24 cellular contexts compared by ENCODE assay signal in the genomic region with DNA sequence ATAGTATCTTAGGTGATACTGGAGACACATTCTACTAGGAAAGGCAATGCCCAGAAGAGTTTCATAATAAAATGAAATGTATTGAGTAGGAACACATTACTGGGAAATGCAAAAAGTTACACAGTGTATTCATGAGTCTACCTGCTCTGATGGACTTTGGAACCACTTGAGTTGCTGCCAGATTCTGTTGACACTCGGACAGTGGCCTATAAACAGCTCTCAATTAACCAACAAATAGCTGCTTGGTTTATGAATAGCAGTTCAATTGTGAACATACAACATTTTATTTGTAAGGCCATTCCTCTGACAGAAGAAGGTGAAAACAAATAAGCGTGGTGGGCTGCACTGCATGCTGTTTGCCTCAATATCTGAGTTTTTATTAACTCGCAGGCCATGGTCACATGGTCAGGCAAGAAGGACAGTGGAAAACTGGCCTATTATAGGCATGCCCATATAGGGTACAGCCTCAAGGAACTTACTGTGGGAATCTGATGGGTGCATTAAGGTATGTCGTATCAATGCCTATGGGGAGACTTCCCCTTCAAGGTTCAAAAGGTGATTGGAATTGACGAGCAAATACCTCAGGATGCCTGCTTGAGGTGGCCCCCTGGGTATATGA.
DNase-seq lines count a peak whose midpoint lies in the region; ATAC-seq and TF ChIP-seq lines count a peak whose summit lies in the region.
"Had no signal": no experiment of that assay in that cellular context is flagged by ENCODE, and none has a peak within 500 bp of the region (broad histone marks: within the 10 kb centered on the region; RNA-seq: fewer than 3 reads in every experiment).

No MANE protein-coding gene starts in this region.

- peak overlapping the region in 1 of 4 donors; percentile 46 for H3K27ac ChIP-seq in body of pancreas
- H3K27ac ChIP-seq in right lobe of liver = peak overlapping the region; percentile 60 to 89 (median 66)
- H3K27ac ChIP-seq in stomach = no peak overlapping the region
- no peak overlapping the region for H3K27ac ChIP-seq in caudate nucleus (ENCODE audit: low read depth, low read length)
- H3K27ac ChIP-seq: GM23248, HL-60, KMS-11, SJCRH30 had no signal

- H3K27me3 ChIP-seq in body of pancreas = no peaks in the 10 kb centered on the region
- no peaks in the 10 kb centered on the region for H3K27me3 ChIP-seq in right lobe of liver
- H3K27me3 ChIP-seq in stomach = no peaks in the 10 kb centered on the region
- H3K27me3 ChIP-seq: SJCRH30 had no signal

- TF ChIP-seq CTCF in body of pancreas (IDR thresholded peaks at IDR 0.05) = no peak
- TF ChIP-seq CTCF in right lobe of liver (IDR thresholded peaks at IDR 0.05) = no peak
- no peak for TF ChIP-seq CTCF in stomach (IDR thresholded peaks at IDR 0.05)

- no peak for TF ChIP-seq EP300 in stomach (IDR thresholded peaks at IDR 0.05)

- intact Hi-C loops in body of pancreas (cut with DNase I) = no loop called here
- intact Hi-C loops in right lobe of liver (cut with DNase I) = no loop called here
- intact Hi-C loops in stomach (cut with DNase I; ENCODE audit: low total_unique reads) = no loop called here

- ATAC-seq in body of pancreas (peak; percentile 87), right lobe of liver (peak; percentile 93 to 95 (median 94)), HG02981 (IDR thresholded peaks at IDR 0.05; ENCODE audit: unreplicated experiment) (no peak)
- ATAC-seq: Panc1 had no signal

- DNase-seq in DMS53 (lab: John Stamatoyannopoulos, UW) (peak; percentile 75), body of pancreas (peak; percentile 49 to 76 (median 64)), right lobe of liver (peak; percentile 40 to 88 (median 61)), stomach (peak; percentile 36), NCI-H1092 (lab: John Stamatoyannopoulos, UW) (no peak), caudate nucleus (lab: John Stamatoyannopoulos, UW) (no peak)
- DNase-seq: Caco-2; CD4-positive, CD25-positive, alpha-beta regulatory T cell; GF-D8; GM23248; H9; HFFc6; IMR-90; NCI-H1105 treated with DMSO at 0.1 percent for 48 hours; NCI-H2029 treated with DMSO at 0.1 percent for 48 hours; NCI-H345; NCI-H524; NCI-H774; NK-92 treated with Interleukin-12 subunit alpha and Interleukin-12 subunit beta, amount 100 ng/mL, for 24 hours; SJCRH30 had no signal

- no peak overlapping the region for H3K4me3 ChIP-seq in body of pancreas
- no peak overlapping the region for H3K4me3 ChIP-seq in right lobe of liver
- no peak overlapping the region for H3K4me3 ChIP-seq in stomach
- H3K4me3 ChIP-seq: GM23248, SJCRH30 had no signal

- H3K9me3 ChIP-seq in body of pancreas = no peaks in the 10 kb centered on the region
- H3K9me3 ChIP-seq in right lobe of liver = no peaks in the 10 kb centered on the region
- no peaks in the 10 kb centered on the region for H3K9me3 ChIP-seq in stomach
- H3K9me3 ChIP-seq: Caco-2, SJCRH30 had no signal

- no peaks in the 10 kb centered on the region for H3K36me3 ChIP-seq in body of pancreas (replicated peaks in 1 of 2; ENCODE audit: insufficient read depth in 1 of 2, low read depth in 2 of 2)
- no peaks in the 10 kb centered on the region for H3K36me3 ChIP-seq in right lobe of liver
- H3K36me3 ChIP-seq in stomach = peaks cover 0 to 5% (median under 1%) of the 10 kb centered on the region in 4 donors
- H3K36me3 ChIP-seq: SJCRH30 had no signal

- TF ChIP-seq POLR2A in body of pancreas (IDR thresholded peaks at IDR 0.05) = no peak
- TF ChIP-seq POLR2A in right lobe of liver (IDR thresholded peaks at IDR 0.05) = no peak
- no peak for TF ChIP-seq POLR2A in stomach (IDR thresholded peaks at IDR 0.05)

- peaks cover 11% of the 10 kb centered on the region for H3K4me1 ChIP-seq in body of pancreas
- peaks cover 0 to 17% (median 7%) of the 10 kb centered on the region in 4 donors for H3K4me1 ChIP-seq in right lobe of liver
- H3K4me1 ChIP-seq in stomach = no peaks in the 10 kb centered on the region
- H3K4me1 ChIP-seq: SJCRH30 had no signal

- 49 to 63% methylated on average over 5 of the region's 5 CpGs for WGBS in body of pancreas, 2 donors
- WGBS in right lobe of liver (ENCODE audit: insufficient coverage, low coverage, low lambda C conversion rate, missing lambda C conversion rate) = 63% methylated on average over 5 of the region's 5 CpGs
- WGBS in stomach, 5 donors = 76 to 90% (median 79%) methylated on average over 5 of the region's 5 CpGs

Comparison
In these comparisons a context has a peak if more than half of its experiments do, and no peak if none do; other contexts are left out.
1. DNase-seq: peak in DMS53 (single experiment), body of pancreas (4 of 4), right lobe of liver (3 of 3) and stomach (single experiment); none in NCI-H1092 (single experiment) and caudate nucleus (0 of 61).
2. H3K27ac ChIP-seq: peak in right lobe of liver (3 of 3); none in stomach (0 of 5) and caudate nucleus (single experiment).